20 cellular contexts compared by ENCODE assay signal in genomic region chr4:29770627-29771026, GRCh38.
DNase-seq lines count a peak whose midpoint lies in the region; ATAC-seq and TF ChIP-seq lines count a peak whose summit lies in the region.
"Had no signal": no experiment of that assay in that cellular context is flagged by ENCODE, and none has a peak within 500 bp of the region (broad histone marks: within the 10 kb centered on the region; RNA-seq: fewer than 3 reads in every experiment).

No MANE protein-coding gene starts in this region.

- H3K23ac ChIP-seq in IMR-90 (ENCODE audit: low read depth, low read length) = no peak overlapping the region

- H3K4me1 Mint-ChIP-seq in activated naive CD4-positive, alpha-beta T cell treated with anti-CD3 and anti-CD28 coated beads, Interleukin-2, amount 10 ng/mL, durations not matched to agents 7 days and 5 days = no peaks in the 10 kb centered on the region

- no peaks in the 10 kb centered on the region for H3K36me3 Mint-ChIP-seq in activated naive CD4-positive, alpha-beta T cell treated with anti-CD3 and anti-CD28 coated beads, Interleukin-2, amount 10 ng/mL, durations not matched to agents 7 days and 5 days
- H3K36me3 Mint-ChIP-seq: CD8-positive, alpha-beta T cell; IgD-negative memory B cell had no signal

- H3K9me3 ChIP-seq in IMR-90 (ENCODE audit: control insufficient read depth, insufficient read depth, low read length) (no peaks in the 10 kb centered on the region), adipocyte (ENCODE audit: control insufficient read depth, low read length) (peaks cover 15% of the 10 kb centered on the region)
- H3K9me3 ChIP-seq: A549 had no signal

- intact Hi-C loops in IMR-90 (cut with micrococcal nuclease) = no loop called here

- H4K8ac ChIP-seq in IMR-90 (ENCODE audit: low read depth in 2 of 2, low read length in 2 of 2) = no peak overlapping the region

- H2BK15ac ChIP-seq in IMR-90 (ENCODE audit: low read depth, low read length) = no peak overlapping the region

- dilution Hi-C loops in IMR-90 (cut with HindIII; ENCODE audit: low sequenced_read_pairs, unreplicated experiment) = no loop called here

- H2BK5ac ChIP-seq in IMR-90 (ENCODE audit: low read depth, low read length, poor library complexity, severe bottlenecking) = no peak overlapping the region

- H3K4me1 ChIP-seq in IMR-90 (ENCODE audit: control insufficient read depth, insufficient read depth, low read length) = no peaks in the 10 kb centered on the region
- no peaks in the 10 kb centered on the region for H3K4me1 ChIP-seq in adipocyte (ENCODE audit: control insufficient read depth, insufficient read depth, low read length)
- H3K4me1 ChIP-seq: A549; BLaER1 treated with 17β-estradiol and CSF1 and Interleukin-3, amounts not matched to agents 10 nM and 100 nM had no signal

- no peaks in the 10 kb centered on the region for H4K20me1 ChIP-seq in IMR-90 (ENCODE audit: insufficient read depth, low read length)
- H4K20me1 ChIP-seq: BLaER1 treated with 17β-estradiol and CSF1 and Interleukin-3, amounts not matched to agents 10 nM and 100 nM had no signal

- DNase-seq in DMS53 (lab: John Stamatoyannopoulos, UW) (peak; percentile 60), IMR-90 (peak; percentile 17), adipocyte (ENCODE audit: low read depth) (peak; percentile 0), kidney tubule cell (ENCODE audit: low spot score) (peak; percentile 2), Ammon's horn (ENCODE audit: low spot score) (no peak), NCI-H1092 (lab: John Stamatoyannopoulos, UW) (no peak), foreskin melanocyte (no peak)
- DNase-seq in activated naive CD4-positive, alpha-beta T cell treated with anti-CD3 and anti-CD28 coated beads, Interleukin-2, amount 10 ng/mL, durations not matched to agents 7 days and 5 days = no peak
- DNase-seq: Calu3; CD8-positive, alpha-beta T cell; H7; Karpas-422; NCI-H1105 treated with DMSO at 0.1 percent for 48 hours; NCI-H187; NCI-H446 treated with DMSO at 0.1 percent for 48 hours; NK-92 treated with Interleukin-12 subunit alpha and Interleukin-12 subunit beta, amount 100 ng/mL, for 24 hours; Right ventricle myocardium superior had no signal

- TF ChIP-seq POLR2A in IMR-90 (IDR thresholded peaks at IDR 0.05; ENCODE audit: low read depth, low read length) = no peak

- in situ Hi-C loops in IMR-90 (cut with MboI; ENCODE audit: low sequenced_read_pairs) = no loop called here

- no peak overlapping the region for H3K27ac ChIP-seq in IMR-90 (ENCODE audit: insufficient read depth, low read length)
- H3K27ac ChIP-seq: A549; BLaER1 treated with 17β-estradiol and CSF1 and Interleukin-3, amounts not matched to agents 10 nM and 100 nM had no signal

- H3K4me3 ChIP-seq in IMR-90 (ENCODE audit: insufficient read depth, low read depth, low read length) (no peak overlapping the region), adipocyte (ENCODE audit: low read length) (no peak overlapping the region)
- H3K4me3 ChIP-seq: A549; BLaER1 treated with 17β-estradiol and CSF1 and Interleukin-3, amounts not matched to agents 10 nM and 100 nM had no signal

- no peak overlapping the region for H3K27ac Mint-ChIP-seq in activated naive CD4-positive, alpha-beta T cell treated with anti-CD3 and anti-CD28 coated beads, Interleukin-2, amount 10 ng/mL, durations not matched to agents 7 days and 5 days
- H3K27ac Mint-ChIP-seq: CD8-positive, alpha-beta T cell; IgD-negative memory B cell had no signal

- H4K5ac ChIP-seq in IMR-90 (ENCODE audit: low read depth, low read length) = no peak overlapping the region

- H4K91ac ChIP-seq in IMR-90 (ENCODE audit: insufficient read depth, low read depth, low read length) = no peak overlapping the region

- no peaks in the 10 kb centered on the region for H3K27me3 ChIP-seq in IMR-90 (ENCODE audit: control insufficient read depth, insufficient read depth, low read length)
- H3K27me3 ChIP-seq in adipocyte (replicated peaks; ENCODE audit: control insufficient read depth, insufficient read depth, low read length) = no peaks in the 10 kb centered on the region
- H3K27me3 ChIP-seq: BLaER1 treated with 17β-estradiol and CSF1 and Interleukin-3, amounts not matched to agents 10 nM and 100 nM had no signal

- no CpG with 5 or more reads among the region's 2 CpGs for WGBS in IMR-90 (ENCODE audit: extremely low coverage in 2 of 2, insufficient read length in 1 of 2), 2 experiments

- H3K79me1 ChIP-seq in IMR-90 (ENCODE audit: low read depth in 1 of 2, low read length in 2 of 2) = no peaks in the 10 kb centered on the region

- H2AK5ac ChIP-seq in IMR-90 (ENCODE audit: low read depth, low read length) = no peak overlapping the region

- no peak for TF ChIP-seq CTCF in IMR-90 (conservative IDR thresholded peaks at IDR 0.05; ENCODE audit: low read depth, low read length)

- H3K9me3 Mint-ChIP-seq in activated naive CD4-positive, alpha-beta T cell treated with anti-CD3 and anti-CD28 coated beads, Interleukin-2, amount 10 ng/mL, durations not matched to agents 7 days and 5 days = peaks cover 14% of the 10 kb centered on the region

- no peak for TF ChIP-seq RAD21 in IMR-90 (IDR thresholded peaks at IDR 0.05; ENCODE audit: low read length)

- POLR2A ChIA-PET in IMR-90 (lab: Charles Lee; ENCODE audit: unreplicated experiment) = no interaction called here

- CTCF ChIA-PET in IMR-90 (lab: Yijun Ruan, JAX) = no interaction called here
- CTCF ChIA-PET in activated naive CD4-positive, alpha-beta T cell treated with anti-CD3 and anti-CD28 coated beads, Interleukin-2, amount 10 ng/mL, durations not matched to agents 7 days and 5 days (lab: Charles Lee) = no interaction called here

- H2BK20ac ChIP-seq in IMR-90 (ENCODE audit: low read depth, low read length) = no peak overlapping the region

- peak; percentile 35 for ATAC-seq in IMR-90 (ENCODE audit: low read depth)
- ATAC-seq: A549; CD8-positive, alpha-beta T cell had no signal

- H3K18ac ChIP-seq in IMR-90 (ENCODE audit: low read depth, low read length) = no peak overlapping the region

- H2BK120ac ChIP-seq in IMR-90 (ENCODE audit: low read depth, low read length) = no peak overlapping the region

- H3K4ac ChIP-seq in IMR-90 (ENCODE audit: low read depth, low read length) = no peak overlapping the region

- no peak overlapping the region for H2AFZ ChIP-seq in IMR-90 (replicated peaks; ENCODE audit: low read length, poor library complexity)

- no peaks in the 10 kb centered on the region for H3K9me1 ChIP-seq in IMR-90 (ENCODE audit: insufficient read depth, low read length)

- no peak overlapping the region for H3K14ac ChIP-seq in IMR-90 (replicated peaks; ENCODE audit: low read depth, low read length)

- H3K9ac ChIP-seq in IMR-90 (ENCODE audit: low read depth, low read length) (no peak overlapping the region), adipocyte (ENCODE audit: low read length) (no peak overlapping the region)
- H3K9ac ChIP-seq: BLaER1 treated with 17β-estradiol and CSF1 and Interleukin-3, amounts not matched to agents 10 nM and 100 nM had no signal

- H3K36me3 ChIP-seq in IMR-90 (ENCODE audit: control insufficient read depth, insufficient read depth, low read length) (no peaks in the 10 kb centered on the region), adipocyte (ENCODE audit: control insufficient read depth, insufficient read depth, low read length, severe bottlenecking) (no peaks in the 10 kb centered on the region)
- H3K36me3 ChIP-seq: BLaER1 treated with 17β-estradiol and CSF1 and Interleukin-3, amounts not matched to agents 10 nM and 100 nM had no signal

- no peak overlapping the region for H3K56ac ChIP-seq in IMR-90 (ENCODE audit: extremely low read depth, insufficient read depth, low read length)

- H3K4me3 Mint-ChIP-seq in activated naive CD4-positive, alpha-beta T cell treated with anti-CD3 and anti-CD28 coated beads, Interleukin-2, amount 10 ng/mL, durations not matched to agents 7 days and 5 days = no peak overlapping the region
- H3K4me3 Mint-ChIP-seq: CD8-positive, alpha-beta T cell; IgD-negative memory B cell had no signal

- H3K4me2 ChIP-seq in IMR-90 (ENCODE audit: low read depth, low read length) = no peak overlapping the region
- H3K4me2 ChIP-seq: A549; BLaER1 treated with 17β-estradiol and CSF1 and Interleukin-3, amounts not matched to agents 10 nM and 100 nM had no signal

- H2AK9ac ChIP-seq in IMR-90 (replicated peaks; ENCODE audit: low read depth, low read length, poor library complexity) = no peak overlapping the region

- BruUV-seq in IMR-90 (replicated peaks; lab: Mats Ljungman, UMichigan) = no TSS peak

- H3K27me3 Mint-ChIP-seq in activated naive CD4-positive, alpha-beta T cell treated with anti-CD3 and anti-CD28 coated beads, Interleukin-2, amount 10 ng/mL, durations not matched to agents 7 days and 5 days = no peaks in the 10 kb centered on the region
- H3K27me3 Mint-ChIP-seq: IgD-negative memory B cell had no signal

TF ChIP-seq in IMR-90, 13 proteins besides CTCF, POLR2A, EP300 and RAD21 (continues in another document):
- TF ChIP-seq MXI1 (IDR thresholded peaks at IDR 0.05; ENCODE audit: borderline replicate concordance, low read depth, low read length) (no peak), SMC3 (IDR thresholded peaks at IDR 0.05; ENCODE audit: low read depth, low read length) (no peak), CHD1 (IDR thresholded peaks at IDR 0.05; ENCODE audit: low read depth, low read length) (no peak), USF2 (IDR thresholded peaks at IDR 0.05; ENCODE audit: low read depth, low read length) (no peak), MAZ (IDR thresholded peaks at IDR 0.05; ENCODE audit: borderline replicate concordance, low read depth, low read length) (no peak), RFX5 (IDR thresholded peaks at IDR 0.05; ENCODE audit: low read depth, low read length) (no peak), ELK1 (IDR thresholded peaks at IDR 0.05; ENCODE audit: borderline replicate concordance, low read depth, low read length) (no peak), NFE2L2 (IDR thresholded peaks at IDR 0.05; ENCODE audit: low read depth, low read length) (no peak), FOS (IDR thresholded peaks at IDR 0.05; ENCODE audit: low read depth, low read length) (no peak)

Comparison
In these comparisons a context has a peak if more than half of its experiments do, and no peak if none do; other contexts are left out.
1. DNase-seq: peak in DMS53 (single experiment), IMR-90 (single experiment), adipocyte (single experiment) and kidney tubule cell (single experiment); none in activated naive CD4-positive, alpha-beta T cell treated with anti-CD3 and anti-CD28 coated beads, Interleukin-2, amount 10 ng/mL, durations not matched to agents 7 days and 5 days (single experiment), Ammon's horn (single experiment), NCI-H1092 (single experiment) and foreskin melanocyte (single experiment).